Comparison of ENCODE assay signal across 1 cellular context in genomic region chr9:120936011-120936763, GRCh38.
TF ChIP-seq lines count a peak whose summit lies in the region.

No MANE protein-coding gene starts in this region.

TF ChIP-seq in HEK293, 187 proteins besides CTCF, POLR2A, EP300 and RAD21 (continued from another document):
- TF ChIP-seq ZNF791 (tag by site-specific recombination; IDR thresholded peaks at IDR 0.05) = no peak
- no peak for TF ChIP-seq SP7 (tag by site-specific recombination; IDR thresholded peaks at IDR 0.05)
- no peak for TF ChIP-seq ZNF404 (tag by site-specific recombination; IDR thresholded peaks at IDR 0.05)
- peak; percentile 66 for TF ChIP-seq ZFHX2 (tag by site-specific recombination; conservative IDR thresholded peaks at IDR 0.05)
